Comparison of ENCODE assay signal across 8 cellular contexts in the genomic region with DNA sequence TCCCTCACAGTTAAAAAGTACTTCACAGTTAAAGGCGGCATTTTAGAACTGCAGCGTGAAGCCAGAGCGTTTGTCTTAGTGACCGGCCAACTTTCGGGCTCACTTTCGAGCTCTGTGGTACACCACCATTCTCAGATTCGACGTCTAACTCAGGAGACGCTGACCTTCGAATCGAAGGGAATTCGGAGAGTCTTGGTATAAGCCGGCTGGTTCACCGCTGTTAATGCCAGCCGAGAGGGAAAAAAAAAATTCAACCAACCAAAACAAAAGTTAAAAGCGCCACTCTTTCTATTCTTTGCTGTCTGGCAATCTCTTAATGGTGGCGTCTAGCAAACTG. TPM values are rescaled to one million over a fixed set of nuclear protein-coding genes. Genes with fewer than 3 reads are reported as not detected.
DNase-seq lines count a peak whose midpoint lies in the region; ATAC-seq and TF ChIP-seq lines count a peak whose summit lies in the region.

No MANE protein-coding gene starts in this region.

- H3K27ac ChIP-seq in SJCRH30, result peak overlapping the region; percentile 89
- peak overlapping the region; percentile 65 for H3K27ac ChIP-seq in rectal smooth muscle tissue (ENCODE audit: low read depth, low read length)

- H3K4me3 ChIP-seq in SJCRH30 (peak overlapping the region; percentile 99), foreskin fibroblast (ENCODE audit: low read depth in 1 of 2, low read length in 2 of 2) (peak overlapping the region; percentile 67 to 83), rectal smooth muscle tissue (ENCODE audit: low read length) (peak overlapping the region; percentile 84)

- peaks cover 21% of the 10 kb centered on the region for H3K4me1 Mint-ChIP-seq in activated CD4-positive, alpha-beta T cell treated with anti-CD3 and anti-CD28 coated beads, Interleukin-2, amount 10 ng/mL, durations not matched to agents 24 days and 14 days

- H3K4me3 Mint-ChIP-seq in activated CD4-positive, alpha-beta T cell treated with anti-CD3 and anti-CD28 coated beads, Interleukin-2, amount 10 ng/mL, durations not matched to agents 24 days and 14 days, result peak overlapping the region; percentile 86

- peak overlapping the region; percentile 72 for H3K9ac ChIP-seq in rectal smooth muscle tissue (ENCODE audit: low read length)

- no peak for TF ChIP-seq CTCF in foreskin fibroblast (IDR thresholded peaks at IDR 0.05; ENCODE audit: low read depth, low read length)

- intact Hi-C loops in activated CD4-positive, alpha-beta T cell treated with anti-CD3 and anti-CD28 coated beads, Interleukin-2, amount 10 ng/mL, durations not matched to agents 24 days and 14 days (cut with micrococcal nuclease), result loop anchor here (1.0 kb wide), 1 partner anchor 70 kb away; the partner anchor contains the start of gene SNX2

- H3K9me3 ChIP-seq in SJCRH30 (replicated peaks), result no peaks in the 10 kb centered on the region

- ATAC-seq in HG02759 (IDR thresholded peaks at IDR 0.05; ENCODE audit: unreplicated experiment), result peak; percentile 35

- no peak for DNase-seq in activated CD4-positive, alpha-beta T cell treated with anti-CD3 and anti-CD28 coated beads, Interleukin-2, amount 10 ng/mL, durations not matched to agents 24 days and 14 days
- DNase-seq in activated CD4-positive, alpha-beta T cell treated with anti-CD3 and anti-CD28 coated beads for 48 hours, result no peak
- no peak for DNase-seq in SJCRH30
- no peak for DNase-seq in foreskin fibroblast
- no peak for DNase-seq in activated effector memory CD4-positive, alpha-beta T cell treated with Interleukin-2 at 50 U/mL for 16 hours
- DNase-seq in inferior parietal cortex (ENCODE audit: extremely low spot score), result no peak

- no peaks in the 10 kb centered on the region for H3K36me3 Mint-ChIP-seq in activated CD4-positive, alpha-beta T cell treated with anti-CD3 and anti-CD28 coated beads, Interleukin-2, amount 10 ng/mL, durations not matched to agents 24 days and 14 days (ENCODE audit: low read depth)

- H3K36me3 ChIP-seq in SJCRH30 (no peaks in the 10 kb centered on the region), rectal smooth muscle tissue (ENCODE audit: control insufficient read depth, insufficient read depth, low read length) (no peaks in the 10 kb centered on the region)

- no peak overlapping the region for H3K27ac Mint-ChIP-seq in activated CD4-positive, alpha-beta T cell treated with anti-CD3 and anti-CD28 coated beads, Interleukin-2, amount 10 ng/mL, durations not matched to agents 24 days and 14 days

- no peaks in the 10 kb centered on the region for H3K27me3 ChIP-seq in SJCRH30
- no peaks in the 10 kb centered on the region for H3K27me3 ChIP-seq in rectal smooth muscle tissue (ENCODE audit: control insufficient read depth, insufficient read depth, low read length)

- H3K4me1 ChIP-seq in SJCRH30 (no peaks in the 10 kb centered on the region), rectal smooth muscle tissue (ENCODE audit: control insufficient read depth, insufficient read depth, low read length) (peaks cover 4% of the 10 kb centered on the region)

- H3K9me3 Mint-ChIP-seq in activated CD4-positive, alpha-beta T cell treated with anti-CD3 and anti-CD28 coated beads, Interleukin-2, amount 10 ng/mL, durations not matched to agents 24 days and 14 days, result peaks cover 4% of the 10 kb centered on the region

- H3K27me3 Mint-ChIP-seq in activated CD4-positive, alpha-beta T cell treated with anti-CD3 and anti-CD28 coated beads, Interleukin-2, amount 10 ng/mL, durations not matched to agents 24 days and 14 days, result peaks cover 35% of the 10 kb centered on the region

RNA-seq across cellular contexts. Expression of gene SNX24, which starts 0.5 kb away (rescaled TPM):
- total RNA-seq in activated CD4-positive, alpha-beta T cell treated with anti-CD3 and anti-CD28 coated beads, Interleukin-2, amount 10 ng/mL, durations not matched to agents 24 days and 14 days, result 0.37 and 0.45 TPM in 2 replicates
- total RNA-seq in SJCRH30 (2014; rRNA removed; shearing (Covaris generic)), result 15.3 and 22.5 TPM in 2 replicates

Comparison
In these comparisons a context has a peak if more than half of its experiments do, and no peak if none do; other contexts are left out.
1. RNA of gene SNX24, which starts 0.5 kb away (total RNA-seq): 15.3 to 22.5 TPM in SJCRH30; 0.37 to 0.45 TPM in activated CD4-positive, alpha-beta T cell treated with anti-CD3 and anti-CD28 coated beads, Interleukin-2, amount 10 ng/mL, durations not matched to agents 24 days and 14 days; every median in the first group is over 10 times any median in the second.
2. Peak in every context shown above with its lines, with median percentiles within 50 percentile points of each other: H3K4me3 ChIP-seq.